In genomic region chrX:65635371-65635770, GRCh38 we compare ENCODE assay signal across 17 cellular contexts. TPM values are rescaled to one million over a fixed set of nuclear protein-coding genes. Genes with fewer than 3 reads are reported as not detected.
A peak's percentile ranks its signal among the peaks of the same experiment; 100 is the strongest.
DNase-seq lines count a peak whose midpoint lies in the region; ATAC-seq and TF ChIP-seq lines count a peak whose summit lies in the region.
"Had no signal": no experiment of that assay in that cellular context is flagged by ENCODE, and none has a peak within 500 bp of the region (broad histone marks: within the 10 kb centered on the region; RNA-seq: fewer than 3 reads in every experiment).

No MANE protein-coding gene starts in this region.

- H3K27ac ChIP-seq in heart left ventricle, result peak overlapping the region; percentile 41 to 93 (median 75)
- H3K27ac ChIP-seq in ovary, result peak overlapping the region; percentile 18 to 78
- H3K27ac ChIP-seq in uterus, result peak overlapping the region; percentile 69 to 81

- H3K4me3 ChIP-seq in adipocyte (ENCODE audit: low read length), result peak overlapping the region; percentile 40
- H3K4me3 ChIP-seq in heart left ventricle, result no peak overlapping the region
- no peak overlapping the region for H3K4me3 ChIP-seq in ovary
- H3K4me3 ChIP-seq in uterus, result no peak overlapping the region

- WGBS in heart left ventricle, 4 donors, result 11 to 21% (median 16%) methylated on average over 3 of the region's 3 CpGs
- WGBS in ovary, 3 donors, result 3 to 21% (median 10%) methylated on average over 3 of the region's 3 CpGs

- ATAC-seq in heart left ventricle (peak; percentile 96 to 99 (median 96)), GM18505 (IDR thresholded peaks at IDR 0.05; ENCODE audit: unreplicated experiment) (no peak), HG02678 (IDR thresholded peaks at IDR 0.05; ENCODE audit: unreplicated experiment) (no peak)
- ATAC-seq: left colon, PC-3 had no signal

- DNase-seq in adipocyte (ENCODE audit: low read depth) (peak; percentile 65), heart left ventricle (peak in 4 of 5 donors; percentile 36 to 52 (median 44)), ovary (peak in 4 of 5 donors; percentile 49 to 66 (median 57)), uterus (peak; percentile 35 to 41), occipital lobe (lab: John Stamatoyannopoulos, UW) (no peak)
- DNase-seq: activated CD4-positive, alpha-beta T cell treated with anti-CD3 and anti-CD28 coated beads for 4 hours; activated T-cell treated with anti-CD3 and anti-CD28 coated beads, Interleukin-2, amount 50 U/mL, for 48 hours; anterior cingulate cortex; Caco-2; effector CD8-positive, alpha-beta T cell; left colon; NCI-H1105; PC-3; stimulated activated CD4-positive, alpha-beta T cell treated with anti-CD3 and anti-CD28 coated beads, Interleukin-4, amount 100 ng/mL, for 24 hours; stimulated activated naive CD4-positive, alpha-beta T cell had no signal

- H3K36me3 ChIP-seq in adipocyte (ENCODE audit: control insufficient read depth, insufficient read depth, low read length, severe bottlenecking), result no peaks in the 10 kb centered on the region
- H3K36me3 ChIP-seq in heart left ventricle, result no peaks in the 10 kb centered on the region
- H3K36me3 ChIP-seq in ovary, result no peaks in the 10 kb centered on the region
- H3K36me3 ChIP-seq in uterus, result no peaks in the 10 kb centered on the region

- H3K4me1 ChIP-seq in adipocyte (ENCODE audit: control insufficient read depth, insufficient read depth, low read length) (peaks cover 19% of the 10 kb centered on the region), heart left ventricle (peaks cover 0 to 28% (median 16%) of the 10 kb centered on the region in 12 donors), ovary (ENCODE audit: insufficient read depth) (peaks cover 1% of the 10 kb centered on the region), uterus (no peaks in the 10 kb centered on the region)
- H3K4me1 ChIP-seq: Caco-2 had no signal

- H3K9me3 ChIP-seq in adipocyte (ENCODE audit: control insufficient read depth, low read length) (no peaks in the 10 kb centered on the region), heart left ventricle (no peaks in the 10 kb centered on the region), ovary (no peaks in the 10 kb centered on the region), uterus (no peaks in the 10 kb centered on the region)
- H3K9me3 ChIP-seq: Caco-2 had no signal

- H3K27me3 ChIP-seq in adipocyte (replicated peaks; ENCODE audit: control insufficient read depth, insufficient read depth, low read length), result peaks cover 3% of the 10 kb centered on the region
- no peaks in the 10 kb centered on the region for H3K27me3 ChIP-seq in heart left ventricle
- no peaks in the 10 kb centered on the region for H3K27me3 ChIP-seq in ovary
- H3K27me3 ChIP-seq in uterus, result no peaks in the 10 kb centered on the region

- TF ChIP-seq EP300 in ovary (IDR thresholded peaks at IDR 0.05), result no peak

- no peak for TF ChIP-seq CTCF in heart left ventricle (IDR thresholded peaks at IDR 0.05)
- TF ChIP-seq CTCF in ovary (IDR thresholded peaks at IDR 0.05), result no peak
- no peak for TF ChIP-seq CTCF in uterus (IDR thresholded peaks at IDR 0.05)

- TF ChIP-seq POLR2A in heart left ventricle (IDR thresholded peaks at IDR 0.05) (no peak), ovary (IDR thresholded peaks at IDR 0.05) (no peak), uterus (IDR thresholded peaks at IDR 0.05) (no peak), GM18505 (IDR thresholded peaks at IDR 0.05; ENCODE audit: borderline replicate concordance, extremely low read depth, insufficient read depth, insufficient read length) (no peak)

- H3K9ac ChIP-seq in adipocyte (ENCODE audit: low read length), result peak overlapping the region; percentile 63

- intact Hi-C loops in heart left ventricle (cut with DNase I) (loop anchor here in 4 of 10 donors (1.0 to 5.0 kb wide), 3 partner anchors 33 to 41 kb away; no protein-coding TSS in a partner anchor), ovary (cut with DNase I) (no loop called here), uterus (cut with DNase I; ENCODE audit: low total_unique reads) (no loop called here)

RNA-seq across cellular contexts. Expression of gene MSN, which starts 32.1 kb away (rescaled TPM):
- total RNA-seq in heart left ventricle (100 to 1,000 TPM in 8 of 9 donors, 10 to 100 TPM in 1; 99.6 to 298 (median 153) TPM), ovary (100 to 1,000 TPM in 6 of 7 donors, 10 to 100 TPM in 1; 60.1 to 183 (median 160) TPM), uterus (100 to 1,000 TPM; 106 to 285 (median 137) TPM), occipital lobe (24.8 TPM)
- polyA plus RNA-seq in heart left ventricle (100 to 1,000 TPM in 1 of 2 donors, 10 to 100 TPM in 1; 48.9 to 178 TPM), ovary (100 to 1,000 TPM; 119 to 342 TPM)

Comparison
In these comparisons a context has a peak if more than half of its experiments do, and no peak if none do; other contexts are left out.
1. ATAC-seq: peak in heart left ventricle (4 of 4); none in GM18505 (single experiment) and HG02678 (single experiment).
2. Peak in every context shown above with its lines, with median percentiles within 50 percentile points of each other: H3K27ac ChIP-seq.